ENCODE assay signal across 8 cellular contexts in the genomic region with DNA sequence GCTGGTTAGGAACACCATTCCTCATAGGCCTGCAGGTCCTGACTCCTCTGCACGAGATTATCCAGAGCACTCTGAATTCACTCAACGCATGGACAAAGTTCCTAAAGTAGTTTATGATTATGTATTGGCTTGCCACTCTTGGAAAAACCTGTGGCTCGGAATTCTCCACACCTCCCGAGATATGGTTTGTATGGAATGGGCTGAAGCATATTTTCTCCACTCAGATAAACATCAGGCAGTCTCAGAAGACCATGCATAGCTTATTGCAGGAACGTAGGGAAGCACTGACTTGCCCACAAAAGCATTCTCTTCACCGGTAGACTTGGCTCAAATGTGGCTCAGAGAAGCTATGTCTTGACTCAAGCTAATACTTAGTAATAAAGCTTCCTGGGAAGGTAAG.
"Had no signal": no experiment of that assay in that cellular context is flagged by ENCODE, and none has a peak within 500 bp of the region (broad histone marks: within the 10 kb centered on the region; RNA-seq: fewer than 3 reads in every experiment).

No MANE protein-coding gene starts in this region.

- H3K27ac Mint-ChIP-seq: HFFc6 had no signal

- H3K4me3 ChIP-seq: HAP-1, K562 had no signal

- H3K4me3 Mint-ChIP-seq: HFFc6 had no signal

- H3K4me1 ChIP-seq: HAP-1 had no signal

- H3K9me3 ChIP-seq: HAP-1 had no signal

- ATAC-seq: HCT116, K562 had no signal

- FAIRE-seq: HTR-8/SVneo, K562 had no signal

- H3K36me3 ChIP-seq: HAP-1 had no signal

- DNase-seq: GOT3, H7, HFFc6, IMR-90 had no signal
